20 cellular contexts compared by ENCODE assay signal in the genomic region with DNA sequence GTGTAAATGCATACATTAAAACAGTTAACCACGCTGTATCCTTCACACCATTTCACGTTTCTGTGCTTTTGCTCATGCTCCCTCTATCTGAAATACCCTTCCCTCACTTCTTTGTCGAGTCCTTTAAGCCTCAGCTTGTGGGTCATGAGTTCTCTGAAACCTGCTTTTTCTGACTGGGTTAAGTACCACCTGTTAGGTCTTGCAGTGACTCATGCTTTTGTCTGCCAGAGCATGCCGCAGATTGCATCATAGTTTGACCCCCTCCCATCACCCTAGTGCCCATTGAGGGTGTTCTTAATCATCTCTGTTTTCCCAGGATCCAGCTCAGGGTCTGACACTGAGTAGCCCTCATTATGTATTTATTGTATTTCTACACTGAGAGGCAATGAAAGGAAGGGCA.
DNase-seq lines count a peak whose midpoint lies in the region; ATAC-seq, FAIRE-seq and TF ChIP-seq lines count a peak whose summit lies in the region.
"Had no signal": no experiment of that assay in that cellular context is flagged by ENCODE, and none has a peak within 500 bp of the region (broad histone marks: within the 10 kb centered on the region; RNA-seq: fewer than 3 reads in every experiment).

No MANE protein-coding gene starts in this region.

- H3K27me3 ChIP-seq in HepG2 (ENCODE audit: control insufficient read depth in 1 of 2, insufficient read depth in 2 of 2, low read length in 2 of 2) (peaks cover 0 to 1% of the 10 kb centered on the region in 2 experiments; a peak in 1 of 5 replicates), right lobe of liver (no peaks in the 10 kb centered on the region), SK-N-SH (ENCODE audit: insufficient read depth) (no peaks in the 10 kb centered on the region)
- H3K27me3 ChIP-seq: gastroesophageal sphincter, Peyer's patch had no signal

- 2% methylated on average over 4 of the region's 4 CpGs for WGBS in HepG2 (ENCODE audit: low lambda C conversion rate)
- WGBS in right lobe of liver (ENCODE audit: insufficient coverage, low coverage, low lambda C conversion rate, missing lambda C conversion rate) = 38% methylated on average over 4 of the region's 4 CpGs
- 8% methylated on average over 4 of the region's 4 CpGs for WGBS in SK-N-SH (ENCODE audit: low lambda C conversion rate)

- ATAC-seq in HepG2 (no peak), right lobe of liver (no peak), WTC11 (peak; percentile 81), HG02884 (IDR thresholded peaks at IDR 0.05; ENCODE audit: unreplicated experiment) (no peak)
- ATAC-seq: A549; activated CD4-positive, alpha-beta T cell treated with anti-CD3 and anti-CD28 coated beads for 36 hours; gastroesophageal sphincter; T-helper 17 cell had no signal

- H3K9me3 ChIP-seq in HepG2 (ENCODE audit: low read length) (no peaks in the 10 kb centered on the region), right lobe of liver (no peaks in the 10 kb centered on the region), SK-N-SH (no peaks in the 10 kb centered on the region)
- H3K9me3 ChIP-seq: A549, gastroesophageal sphincter, Peyer's patch had no signal

- H3K79me2 ChIP-seq in HepG2 (ENCODE audit: insufficient read depth, low read length) (no peaks in the 10 kb centered on the region), SK-N-SH (ENCODE audit: insufficient read depth) (no peaks in the 10 kb centered on the region)

- CTCF ChIA-PET in HepG2 (lab: Yijun Ruan, JAX; ENCODE audit: low intra/inter-chr PET ratio, low total read pairs) = no interaction called here
- CTCF ChIA-PET in WTC11 (lab: Charles Lee) = no interaction called here
- CTCF ChIA-PET in SK-N-SH (lab: Yijun Ruan, JAX) = no interaction called here

- H3K9me2 ChIP-seq in SK-N-SH = no peaks in the 10 kb centered on the region

- no TSS peak for BruUV-seq in HepG2 (replicated peaks; lab: Mats Ljungman, UMichigan)

- no peak overlapping the region for H3K4me3 Mint-ChIP-seq in WTC11
- H3K4me3 Mint-ChIP-seq: activated CD4-positive, alpha-beta T cell treated with anti-CD3 and anti-CD28 coated beads for 36 hours; CD8-positive, alpha-beta memory T cell; central memory CD8-positive, alpha-beta T cell; T-helper 17 cell had no signal

- no peaks in the 10 kb centered on the region for H3K36me3 Mint-ChIP-seq in WTC11
- H3K36me3 Mint-ChIP-seq: CD8-positive, alpha-beta memory T cell had no signal

- H3K27ac Mint-ChIP-seq in WTC11 = peak overlapping the region; percentile 1; the same call in 1 of the 2 replicates
- H3K27ac Mint-ChIP-seq: activated CD4-positive, alpha-beta T cell treated with anti-CD3 and anti-CD28 coated beads for 36 hours; CD8-positive, alpha-beta memory T cell; T-helper 17 cell had no signal

- TF ChIP-seq CTCF in HepG2 (CRISPR knock-in tag; IDR thresholded peaks at IDR 0.05) = no peak
- TF ChIP-seq CTCF in right lobe of liver (IDR thresholded peaks at IDR 0.05) = no peak
- TF ChIP-seq CTCF in WTC11 (IDR thresholded peaks at IDR 0.05) = no peak
- TF ChIP-seq CTCF in SK-N-SH (IDR thresholded peaks at IDR 0.05) = no peak

- H3F3A ChIP-seq in SK-N-SH (replicated peaks; ENCODE audit: insufficient read depth) = no peaks in the 10 kb centered on the region

- intact Hi-C loops in HepG2 (cut with micrococcal nuclease; ENCODE audit: unreplicated experiment) (no loop called here), right lobe of liver (cut with DNase I) (no loop called here)

- H3K9ac ChIP-seq in HepG2 (ENCODE audit: insufficient read depth, low read depth, low read length) (no peak overlapping the region), SK-N-SH (no peak overlapping the region)

- no peaks in the 10 kb centered on the region for H3K9me3 Mint-ChIP-seq in WTC11

- H3K4me3 ChIP-seq in HepG2 (replicated peaks in 1 of 3; ENCODE audit: insufficient read depth in 1 of 3, low read depth in 2 of 3, low read length in 3 of 3) = no peak overlapping the region
- H3K4me3 ChIP-seq in right lobe of liver = no peak overlapping the region
- H3K4me3 ChIP-seq in SK-N-SH (ENCODE audit: low read depth in 2 of 2, low read length in 1 of 2) = no peak overlapping the region
- H3K4me3 ChIP-seq: A549, gastroesophageal sphincter, Peyer's patch, skin epidermis had no signal

- peaks cover 10% of the 10 kb centered on the region for H3K4me1 Mint-ChIP-seq in WTC11
- H3K4me1 Mint-ChIP-seq: activated CD4-positive, alpha-beta T cell treated with anti-CD3 and anti-CD28 coated beads for 36 hours; CD8-positive, alpha-beta memory T cell; central memory CD8-positive, alpha-beta T cell; T-helper 17 cell had no signal

- H3K4me1 ChIP-seq in HepG2 (ENCODE audit: insufficient read depth, low read length) = no peaks in the 10 kb centered on the region
- H3K4me1 ChIP-seq in right lobe of liver = no peaks in the 10 kb centered on the region
- peaks cover 0 to 5% of the 10 kb centered on the region in 2 experiments; a peak in 1 of 4 replicates for H3K4me1 ChIP-seq in SK-N-SH (ENCODE audit: control insufficient read depth in 1 of 2, insufficient read depth in 2 of 2, low read depth in 1 of 2, low read length in 1 of 2)
- H3K4me1 ChIP-seq: A549, gastroesophageal sphincter, Peyer's patch had no signal

- H3K4me2 ChIP-seq in HepG2 (ENCODE audit: low read depth, low read length) (no peak overlapping the region), SK-N-SH (no peak overlapping the region)
- H3K4me2 ChIP-seq: A549 had no signal

- H2AFZ ChIP-seq in HepG2 (ENCODE audit: low read length) (no peak overlapping the region), SK-N-SH (ENCODE audit: low read depth) (no peak overlapping the region)

- TF ChIP-seq POLR2A in HepG2 (IDR thresholded peaks at IDR 0.05; ENCODE audit: insufficient read depth in 1 of 2, low read depth in 2 of 2, low read length in 2 of 2) (no peak), right lobe of liver (IDR thresholded peaks at IDR 0.05) (no peak)

- no peak for FAIRE-seq in HepG2 (lab: Jason Lieb, UNC)
- FAIRE-seq: A549, endometrium, kidney had no signal

- H4K20me1 ChIP-seq in HepG2 (ENCODE audit: insufficient read depth, low read length) (no peaks in the 10 kb centered on the region), SK-N-SH (ENCODE audit: insufficient read depth) (no peaks in the 10 kb centered on the region)

- DNase-seq in HepG2 (ENCODE audit: low spot score) (no peak), right lobe of liver (no peak), NCI-H2227 (lab: John Stamatoyannopoulos, UW; ENCODE audit: unreplicated experiment) (peak; percentile 50), WTC11 (ENCODE audit: low spot score) (no peak), SK-N-SH (no peak), DMS114 treated with DMSO at 0.1 percent for 48 hours (lab: John Stamatoyannopoulos, UW; ENCODE audit: unreplicated experiment) (no peak)
- no peak for DNase-seq in stimulated activated CD4-positive, alpha-beta T cell treated with anti-CD3 and anti-CD28 coated beads, Interleukin-15, amount 100 ng/mL, for 24 hours
- DNase-seq: activated CD4-positive, alpha-beta T cell treated with anti-CD3 and anti-CD28 coated beads for 36 hours; activated T-cell treated with anti-CD3 and anti-CD28 coated beads for 4 hours; CD8-positive, alpha-beta memory T cell; kidney; MV-4-11; Peyer's patch; T-helper 17 cell had no signal

- H3K36me3 ChIP-seq in HepG2 (replicated peaks in 1 of 2; ENCODE audit: control insufficient read depth in 1 of 2, insufficient read depth in 2 of 2, low read length in 2 of 2) = no peaks in the 10 kb centered on the region
- H3K36me3 ChIP-seq in right lobe of liver = no peaks in the 10 kb centered on the region
- no peaks in the 10 kb centered on the region for H3K36me3 ChIP-seq in SK-N-SH (replicated peaks in 1 of 2; ENCODE audit: control insufficient read depth in 1 of 2, insufficient read depth in 2 of 2, low read length in 1 of 2)
- H3K36me3 ChIP-seq: gastroesophageal sphincter, Peyer's patch had no signal

- no peaks in the 10 kb centered on the region for H3K27me3 Mint-ChIP-seq in WTC11 (ENCODE audit: low read depth)
- H3K27me3 Mint-ChIP-seq: activated CD4-positive, alpha-beta T cell treated with anti-CD3 and anti-CD28 coated beads for 36 hours; central memory CD8-positive, alpha-beta T cell; T-helper 17 cell had no signal

- no peak for TF ChIP-seq EP300 in HepG2 (IDR thresholded peaks at IDR 0.05; ENCODE audit: low read depth in 2 of 2, low read length in 2 of 2)
- no peak for TF ChIP-seq EP300 in HepG2 (CRISPR knock-in tag; IDR thresholded peaks at IDR 0.05; ENCODE audit: borderline replicate concordance)
- no peak for TF ChIP-seq EP300 in SK-N-SH (IDR thresholded peaks at IDR 0.05; ENCODE audit: borderline replicate concordance in 1 of 2, low read depth in 1 of 2, low read length in 1 of 2)

- TF ChIP-seq RAD21 in HepG2 (CRISPR knock-in tag; IDR thresholded peaks at IDR 0.05) (no peak), SK-N-SH (IDR thresholded peaks at IDR 0.05; ENCODE audit: low read length) (no peak)

- in situ Hi-C loops in HepG2 (cut with HindIII; ENCODE audit: extremely low pct_ligation_motif_present, low pct_unique_long_range_greater_than_20kb) = no loop called here

- POLR2A ChIA-PET in HepG2 (lab: Yijun Ruan, JAX) = no interaction called here
- POLR2A ChIA-PET in WTC11 (lab: Charles Lee) = no interaction called here
- POLR2A ChIA-PET in SK-N-SH (lab: Yijun Ruan, JAX) = no interaction called here

- no peak overlapping the region for H3K27ac ChIP-seq in HepG2 (ENCODE audit: extremely low read length, insufficient read depth, low read length)
- H3K27ac ChIP-seq in right lobe of liver = no peak overlapping the region
- no peak overlapping the region for H3K27ac ChIP-seq in SK-N-SH (ENCODE audit: low read depth in 2 of 2, low read length in 1 of 2)
- H3K27ac ChIP-seq: A549, gastroesophageal sphincter, Peyer's patch, skin epidermis had no signal

TF ChIP-seq in HepG2, 621 proteins besides CTCF, POLR2A, EP300 and RAD21 (continues in another document):
- TF ChIP-seq FOSL2 (CRISPR knock-in tag; IDR thresholded peaks at IDR 0.05) (0 out of 2 replicates have a peak, but pooled peaks have one; percentile 25), HNF4A (CRISPR knock-in tag; IDR thresholded peaks at IDR 0.05) (no peak), CEBPB (IDR thresholded peaks at IDR 0.05; ENCODE audit: borderline replicate concordance, low read depth, low read length) (peak; percentile 58; the same call in 1 of the 2 replicates)

TF ChIP-seq in WTC11, 78 proteins besides CTCF, POLR2A, EP300 and RAD21 (continues in another document):
- TF ChIP-seq MXD4 (CRISPR knock-in tag; IDR thresholded peaks at IDR 0.05; ENCODE audit: borderline replicate concordance) = no peak

TF ChIP-seq in SK-N-SH, 30 proteins besides CTCF, POLR2A, EP300 and RAD21 (continues in another document):
- no peak for TF ChIP-seq RXRA (IDR thresholded peaks at IDR 0.05; ENCODE audit: borderline replicate concordance, low read depth)
